In genomic region chr10:21214329-21214728, GRCh38 we compare ENCODE assay signal across 1 cellular context.
A peak's percentile ranks its signal among the peaks of the same experiment; 100 is the strongest.
TF ChIP-seq lines count a peak whose summit lies in the region.

No MANE protein-coding gene starts in this region.

TF ChIP-seq in GM12878, 131 proteins besides CTCF, POLR2A, EP300 and RAD21 (continued from another document):
- TF ChIP-seq PBX3 (IDR thresholded peaks at IDR 0.05; ENCODE audit: insufficient replicate concordance, low read depth, low read length) (peak; percentile 68), NFYA (IDR thresholded peaks at IDR 0.05; ENCODE audit: borderline replicate concordance, low read depth, low read length) (no peak), IKZF2 (IDR thresholded peaks at IDR 0.05) (no peak), TARDBP (IDR thresholded peaks at IDR 0.05; ENCODE audit: borderline replicate concordance) (no peak), CREM (IDR thresholded peaks at IDR 0.05; ENCODE audit: low read depth) (no peak), NFIC (IDR thresholded peaks at IDR 0.05; ENCODE audit: low read depth, low read length) (peak; percentile 23; the same call in 1 of the 2 replicates)
- TF ChIP-seq, protein P1, sequence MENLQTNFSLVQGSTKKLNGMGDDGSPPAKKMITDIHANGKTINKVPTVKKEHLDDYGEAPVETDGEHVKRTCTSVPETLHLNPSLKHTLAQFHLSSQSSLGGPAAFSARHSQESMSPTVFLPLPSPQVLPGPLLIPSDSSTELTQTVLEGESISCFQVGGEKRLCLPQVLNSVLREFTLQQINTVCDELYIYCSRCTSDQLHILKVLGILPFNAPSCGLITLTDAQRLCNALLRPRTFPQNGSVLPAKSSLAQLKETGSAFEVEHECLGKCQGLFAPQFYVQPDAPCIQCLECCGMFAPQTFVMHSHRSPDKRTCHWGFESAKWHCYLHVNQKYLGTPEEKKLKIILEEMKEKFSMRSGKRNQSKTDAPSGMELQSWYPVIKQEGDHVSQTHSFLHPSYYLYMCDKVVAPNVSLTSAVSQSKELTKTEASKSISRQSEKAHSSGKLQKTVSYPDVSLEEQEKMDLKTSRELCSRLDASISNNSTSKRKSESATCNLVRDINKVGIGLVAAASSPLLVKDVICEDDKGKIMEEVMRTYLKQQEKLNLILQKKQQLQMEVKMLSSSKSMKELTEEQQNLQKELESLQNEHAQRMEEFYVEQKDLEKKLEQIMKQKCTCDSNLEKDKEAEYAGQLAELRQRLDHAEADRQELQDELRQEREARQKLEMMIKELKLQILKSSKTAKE (IDR thresholded peaks at IDR 0.05; ENCODE audit: low read depth, poor library complexity, severe bottlenecking), result no peak
